Comparison of ENCODE assay signal across 8 cellular contexts in genomic region chr19:1130801-1131717, GRCh38. TPM values are rescaled to one million over a fixed set of nuclear protein-coding genes. Genes with fewer than 3 reads are reported as not detected.
DNase-seq lines count a peak whose midpoint lies in the region; ATAC-seq and TF ChIP-seq lines count a peak whose summit lies in the region.

No MANE protein-coding gene starts in this region.

- H3K9me3 Mint-ChIP-seq in H9 = no peaks in the 10 kb centered on the region

- no peak overlapping the region for H3K27ac Mint-ChIP-seq in H9

- no peaks in the 10 kb centered on the region for H3K23me2 ChIP-seq in H9 (ENCODE audit: insufficient read length, low read depth, low read length, poor library complexity, severe bottlenecking)

- peaks cover 0 to 14% (median 14%) of the 10 kb centered on the region in 3 experiments; a peak in 5 of 7 replicates for H3K36me3 Mint-ChIP-seq in H9 (ENCODE audit: insufficient read depth in 1 of 3, low read depth in 3 of 3)

- no peak overlapping the region for H2BK5ac ChIP-seq in H9 (ENCODE audit: insufficient read length, low read length)

- peaks cover 2 to 4% of the 10 kb centered on the region in 2 experiments; a peak in 2 of 4 replicates for H3K4me1 Mint-ChIP-seq in H9

- H4K20me1 ChIP-seq in H9 (ENCODE audit: control insufficient read depth, insufficient read depth, insufficient read length) = no peaks in the 10 kb centered on the region

- TF ChIP-seq CTCF in H9 (conservative IDR thresholded peaks at IDR 0.05) = no peak
- no peak for TF ChIP-seq CTCF in fibroblast of the aortic adventitia (IDR thresholded peaks at IDR 0.05; ENCODE audit: insufficient read depth, low read length)

- no peak overlapping the region for H2BK12ac ChIP-seq in H9 (ENCODE audit: insufficient read length, low read depth, low read length)

- H2BK120ac ChIP-seq in H9 (ENCODE audit: low read depth, low read length, poor library complexity, severe bottlenecking) = no peak overlapping the region

- H3K14ac ChIP-seq in H9 (ENCODE audit: insufficient read depth, low read length) = peak overlapping the region; percentile 17

- H3K79me2 ChIP-seq in H9 (ENCODE audit: insufficient read depth, low read length) = no peaks in the 10 kb centered on the region; the same call in 1 of the 2 replicates

- H3K36me3 ChIP-seq in skeletal muscle tissue (ENCODE audit: control insufficient read depth in 3 of 3, insufficient read depth in 3 of 3, low read length in 3 of 3) = peaks cover 5 to 12% (median 8%) of the 10 kb centered on the region in 3 donors

- H3K79me1 ChIP-seq in H9 (ENCODE audit: insufficient read depth, low read depth, low read length, poor library complexity, severe bottlenecking) = no peaks in the 10 kb centered on the region

- H3K9ac ChIP-seq in H9 (ENCODE audit: extremely low read depth, insufficient read length, low read length) = no peak overlapping the region
- H3K9ac ChIP-seq in skeletal muscle tissue (ENCODE audit: low read depth in 1 of 3, low read length in 3 of 3) = peak overlapping the region; percentile 82 to 89 (median 86)

- no peak for ATAC-seq in GM21367 (IDR thresholded peaks at IDR 0.05; ENCODE audit: unreplicated experiment)
- no peak for ATAC-seq in GM18502 (IDR thresholded peaks at IDR 0.05; ENCODE audit: poor library complexity, unreplicated experiment)

- H2BK15ac ChIP-seq in H9 (ENCODE audit: low read depth, low read length) = no peak overlapping the region

- H4K91ac ChIP-seq in H9 (ENCODE audit: insufficient read length, low read depth, low read length) = no peak overlapping the region

- WGBS in H9 (ENCODE audit: extremely low coverage, insufficient read length, low lambda C conversion rate) = no CpG with 5 or more reads among the region's 22 CpGs

- H3K56ac ChIP-seq in H9 (ENCODE audit: insufficient read length, low read depth, low read length) = no peak overlapping the region

- H3K4me3 ChIP-seq in fibroblast of the aortic adventitia (ENCODE audit: low read depth, low read length) = peak overlapping the region; percentile 90
- H3K4me3 ChIP-seq in skeletal muscle tissue (ENCODE audit: low read length in 3 of 3) = peak overlapping the region; percentile 60 to 73 (median 63)

- H4K5ac ChIP-seq in H9 (ENCODE audit: insufficient read length, low read depth, low read length) = no peak overlapping the region

- no peak overlapping the region for H3K4ac ChIP-seq in H9 (ENCODE audit: low read depth, low read length)

- no peak overlapping the region for H2AK5ac ChIP-seq in H9 (ENCODE audit: insufficient read length, low read length)

- H3K18ac ChIP-seq in H9 (ENCODE audit: insufficient read length, low read depth, low read length) = no peak overlapping the region

- H3K9me3 ChIP-seq in H9 (ENCODE audit: control insufficient read depth, low read depth, low read length) (no peaks in the 10 kb centered on the region), skeletal muscle tissue (ENCODE audit: control insufficient read depth in 3 of 3, low read length in 3 of 3) (no peaks in the 10 kb centered on the region)

- no peak overlapping the region for H2BK20ac ChIP-seq in H9 (ENCODE audit: low read depth, low read length, poor library complexity, severe bottlenecking)

- H3K27me3 Mint-ChIP-seq in H9 (ENCODE audit: low read depth) = no peaks in the 10 kb centered on the region

- H4K8ac ChIP-seq in H9 (replicated peaks; ENCODE audit: insufficient read length, low read depth, low read length) = no peak overlapping the region

- no peaks in the 10 kb centered on the region; the same call in 1 of the 2 replicates for H3K4me1 ChIP-seq in H9 (ENCODE audit: insufficient read depth, low read length)
- peaks cover 27 to 68% (median 40%) of the 10 kb centered on the region in 3 donors for H3K4me1 ChIP-seq in skeletal muscle tissue (ENCODE audit: control insufficient read depth in 3 of 3, insufficient read depth in 3 of 3, low read length in 3 of 3)

- H3K4me3 Mint-ChIP-seq in H9 = peak overlapping the region in 1 of 2 experiments; percentile 47; a peak in 3 of 5 replicates

- no peak overlapping the region for H3K4me2 ChIP-seq in H9 (ENCODE audit: insufficient read depth, insufficient read length, low read length)

- no peak overlapping the region for H2AFZ ChIP-seq in H9 (ENCODE audit: low read length)

- no peaks in the 10 kb centered on the region for H3K27me3 ChIP-seq in H9 (ENCODE audit: insufficient read depth, low read length)
- no peaks in the 10 kb centered on the region for H3K27me3 ChIP-seq in skeletal muscle tissue (ENCODE audit: control insufficient read depth in 3 of 3, insufficient read depth in 3 of 3, low read length in 3 of 3)

- H3K27ac ChIP-seq in H9 (ENCODE audit: insufficient read length, low read depth, low read length) (no peak overlapping the region), skeletal muscle tissue (ENCODE audit: low read depth, low read length) (peak overlapping the region; percentile 92)

- DNase-seq in H9 = no peak
- peak; percentile 32 for DNase-seq in activated T-cell treated with anti-CD3 and anti-CD28 coated beads for 48 hours (ENCODE audit: low read depth)
- DNase-seq in fibroblast of the aortic adventitia (ENCODE audit: low read depth) = peak; percentile 21
- no peak for DNase-seq in DMS53 treated with DMSO at 0.1 percent for 48 hours (lab: John Stamatoyannopoulos, UW; ENCODE audit: unreplicated experiment)
- DNase-seq in NK-92 (lab: John Stamatoyannopoulos, UW; ENCODE audit: unreplicated experiment) = no peak

- H3K23ac ChIP-seq in H9 (ENCODE audit: insufficient read length, low read depth, low read length) = no peak overlapping the region

- no peak overlapping the region for H3T11ph ChIP-seq in H9 (ENCODE audit: low read length)

RNA-seq across cellular contexts. Expression of gene GPX4, which starts 27.3 kb away (rescaled TPM):
- total RNA-seq in H9 (2021) (355 and 363 TPM in 2 replicates), fibroblast of the aortic adventitia (ENCODE audit: low replicate concordance) (156 and 288 TPM in 2 replicates), skeletal muscle tissue (139 TPM)

RNA-seq across cellular contexts. Expression of gene POLR2E, which starts 35.9 kb away (rescaled TPM):
- total RNA-seq in H9 (2021) (261 and 272 TPM in 2 replicates), fibroblast of the aortic adventitia (ENCODE audit: low replicate concordance) (27.7 and 91.2 TPM in 2 replicates), skeletal muscle tissue (39.1 TPM)

RNA-seq across cellular contexts. Expression of gene SBNO2, which starts 43.0 kb away (rescaled TPM):
- 41.3 and 46.3 TPM in 2 replicates for total RNA-seq in H9 (2021)
- 18.5 and 41.2 TPM in 2 replicates for total RNA-seq in fibroblast of the aortic adventitia (ENCODE audit: low replicate concordance)
- total RNA-seq in skeletal muscle tissue = 10.4 TPM

Comparison
In these comparisons a context has a peak if more than half of its experiments do, and no peak if none do; other contexts are left out.
1. DNase-seq: peak in activated T-cell treated with anti-CD3 and anti-CD28 coated beads for 48 hours (single experiment) and fibroblast of the aortic adventitia (single experiment); none in H9 (single experiment), DMS53 treated with DMSO at 0.1 percent for 48 hours (single experiment) and NK-92 (single experiment).